ENCODE assay signal across 25 cellular contexts in genomic region chr7:41201021-41201420, GRCh38.
DNase-seq lines count a peak whose midpoint lies in the region; ATAC-seq, FAIRE-seq and TF ChIP-seq lines count a peak whose summit lies in the region.
"Had no signal": no experiment of that assay in that cellular context is flagged by ENCODE, and none has a peak within 500 bp of the region (broad histone marks: within the 10 kb centered on the region; RNA-seq: fewer than 3 reads in every experiment).

No MANE protein-coding gene starts in this region.

- H2AFZ ChIP-seq in keratinocyte (ENCODE audit: control insufficient read depth, low read length) (peak overlapping the region; percentile 23), osteoblast (ENCODE audit: low read length) (no peak overlapping the region)

- dilution Hi-C loops in keratinocyte (cut with MboI; ENCODE audit: extremely low pct_ligation_motif_present, low sequenced_read_pairs), result no loop called here

- CTCF ChIA-PET in HEK293 (lab: Yijun Ruan, JAX), result interaction anchor here (0.7 to 1.1 kb wide), 2 partner anchors 43 to 198 kb away, joined by 3 read pairs; no protein-coding TSS in a partner anchor

- no peaks in the 10 kb centered on the region for H3K9me1 ChIP-seq in keratinocyte (ENCODE audit: control insufficient read depth, extremely low read depth, insufficient read depth, low read length)

- no peaks in the 10 kb centered on the region for H3K4me1 ChIP-seq in HEK293 (ENCODE audit: control insufficient read depth, insufficient read depth, low read length)
- H3K4me1 ChIP-seq in keratinocyte (ENCODE audit: control insufficient read depth, extremely low read depth, insufficient read depth, low read length), result peaks cover 3% of the 10 kb centered on the region
- H3K4me1 ChIP-seq in osteoblast (ENCODE audit: insufficient read depth, low read length), result no peaks in the 10 kb centered on the region
- H3K4me1 ChIP-seq: A549, BE2C, BLaER1 had no signal

- H3K27ac ChIP-seq in HEK293 (ENCODE audit: extremely low read depth, low read depth, low read length) (no peak overlapping the region), keratinocyte (ENCODE audit: control insufficient read depth, insufficient read depth, low read length) (no peak overlapping the region), osteoblast (ENCODE audit: low read depth, low read length) (no peak overlapping the region)
- H3K27ac ChIP-seq: 22Rv1, A549, BLaER1 had no signal

- no peak for FAIRE-seq in keratinocyte (lab: Jason Lieb, UNC)
- FAIRE-seq: A549, GM12878, GM12892, GM18507 had no signal

- no peak for ATAC-seq in HG03097 (IDR thresholded peaks at IDR 0.05; ENCODE audit: low FRiP score, unreplicated experiment)
- ATAC-seq: A549, GM12878 had no signal

- H3K27me3 ChIP-seq in keratinocyte (ENCODE audit: control insufficient read depth, extremely low read depth, insufficient read depth, low read length), result no peaks in the 10 kb centered on the region
- no peaks in the 10 kb centered on the region for H3K27me3 ChIP-seq in osteoblast (ENCODE audit: insufficient read depth, low read length)
- H3K27me3 ChIP-seq: BE2C, BLaER1 had no signal

- no peaks in the 10 kb centered on the region for H4K20me1 ChIP-seq in keratinocyte (ENCODE audit: control insufficient read depth, extremely low read depth, insufficient read depth, low read length)
- no peaks in the 10 kb centered on the region for H4K20me1 ChIP-seq in osteoblast (ENCODE audit: insufficient read depth, low read length)
- H4K20me1 ChIP-seq: BLaER1 had no signal

- H3K4me2 ChIP-seq in keratinocyte (ENCODE audit: control insufficient read depth, extremely low read depth, insufficient read depth, low read depth, low read length) (no peak overlapping the region), osteoblast (ENCODE audit: insufficient read depth, low read length) (no peak overlapping the region)
- H3K4me2 ChIP-seq: A549, BLaER1 had no signal

- H3K79me2 ChIP-seq in keratinocyte (ENCODE audit: control insufficient read depth, insufficient read depth, low read length) (no peaks in the 10 kb centered on the region), osteoblast (ENCODE audit: insufficient read depth, low read length) (no peaks in the 10 kb centered on the region)

- H3K9me3 ChIP-seq in HEK293 (ENCODE audit: control insufficient read depth, insufficient read depth, low read depth, low read length) (no peaks in the 10 kb centered on the region), keratinocyte (ENCODE audit: control insufficient read depth, low read depth, low read length) (no peaks in the 10 kb centered on the region), osteoblast (ENCODE audit: low read depth, low read length) (no peaks in the 10 kb centered on the region)
- H3K9me3 ChIP-seq: A549, BE2C, BLaER1 had no signal

- H3K9ac ChIP-seq in keratinocyte (ENCODE audit: control insufficient read depth, extremely low read depth, insufficient read depth, low read length), result no peak overlapping the region
- H3K9ac ChIP-seq: BLaER1 had no signal

- TF ChIP-seq CTCF in HEK293 (tag by site-specific recombination; IDR thresholded peaks at IDR 0.05) (no peak), keratinocyte (optimal IDR thresholded peaks at IDR 0.05 in 1 of 3, IDR thresholded peaks at IDR 0.05 in 1 of 3, conservative IDR thresholded peaks at IDR 0.05 in 1 of 3; ENCODE audit: extremely low read depth in 1 of 3, insufficient read depth in 2 of 3, low read length in 3 of 3) (no peak), osteoblast (IDR thresholded peaks at IDR 0.05; ENCODE audit: extremely low read depth, low read depth, low read length) (no peak)

- POLR2A ChIA-PET in HEK293 (lab: Yijun Ruan, JAX), result interaction anchor here (1.4 kb wide), 1 partner anchor 12 kb away, joined by 3 read pairs; no protein-coding TSS in a partner anchor

- no peaks in the 10 kb centered on the region for H3K36me3 ChIP-seq in HEK293 (ENCODE audit: control insufficient read depth in 2 of 2, insufficient read depth in 1 of 2, low read length in 2 of 2)
- H3K36me3 ChIP-seq in keratinocyte (ENCODE audit: control insufficient read depth in 2 of 2, extremely low read depth in 1 of 2, insufficient read depth in 2 of 2, low read length in 2 of 2), result no peaks in the 10 kb centered on the region
- no peaks in the 10 kb centered on the region for H3K36me3 ChIP-seq in osteoblast (ENCODE audit: insufficient read depth, low read length)
- H3K36me3 ChIP-seq: BE2C, BLaER1 had no signal

- H3K4me3 ChIP-seq in HEK293 (ENCODE audit: low read depth, low read length), result no peak overlapping the region
- H3K4me3 ChIP-seq in keratinocyte (ENCODE audit: control insufficient read depth in 2 of 3, extremely low read depth in 1 of 3, insufficient read depth in 2 of 3, low read depth in 1 of 3, low read length in 3 of 3), result no peak overlapping the region
- H3K4me3 ChIP-seq in osteoblast (ENCODE audit: insufficient read depth, low read length), result no peak overlapping the region
- H3K4me3 ChIP-seq: A549, BLaER1, GM12878 had no signal

- no peak for DNase-seq in keratinocyte (ENCODE audit: low read depth, low spot score)
- peak; percentile 11 for DNase-seq in osteoblast (ENCODE audit: insufficient read length, low spot score, missing footprints)
- no peak for DNase-seq in NCI-H446 treated with DMSO at 0.1 percent for 48 hours (lab: John Stamatoyannopoulos, UW)
- no peak for DNase-seq in AG08395 (ENCODE audit: low spot score)
- DNase-seq: BE2C; C1 segment of cervical spinal cord; CD4-positive, alpha-beta memory T cell; CD4-positive, CD25-positive, alpha-beta regulatory T cell; CD8-positive, alpha-beta memory T cell; COR-L47; DMS 273 treated with DMSO at 0.1 percent for 48 hours; DMS153; DMS53; DMS79; DND-41; EL; GDM1 had no signal

TF ChIP-seq in HEK293, 187 proteins besides CTCF, POLR2A, EP300 and RAD21:
- TF ChIP-seq OVOL3 (tag by site-specific recombination; IDR thresholded peaks at IDR 0.05) (no peak), EGR2 (tag by site-specific recombination; IDR thresholded peaks at IDR 0.05; ENCODE audit: low read depth) (0 out of 2 replicates have a peak, but pooled peaks have one; percentile 5)
- TF ChIP-seq, protein P1, sequence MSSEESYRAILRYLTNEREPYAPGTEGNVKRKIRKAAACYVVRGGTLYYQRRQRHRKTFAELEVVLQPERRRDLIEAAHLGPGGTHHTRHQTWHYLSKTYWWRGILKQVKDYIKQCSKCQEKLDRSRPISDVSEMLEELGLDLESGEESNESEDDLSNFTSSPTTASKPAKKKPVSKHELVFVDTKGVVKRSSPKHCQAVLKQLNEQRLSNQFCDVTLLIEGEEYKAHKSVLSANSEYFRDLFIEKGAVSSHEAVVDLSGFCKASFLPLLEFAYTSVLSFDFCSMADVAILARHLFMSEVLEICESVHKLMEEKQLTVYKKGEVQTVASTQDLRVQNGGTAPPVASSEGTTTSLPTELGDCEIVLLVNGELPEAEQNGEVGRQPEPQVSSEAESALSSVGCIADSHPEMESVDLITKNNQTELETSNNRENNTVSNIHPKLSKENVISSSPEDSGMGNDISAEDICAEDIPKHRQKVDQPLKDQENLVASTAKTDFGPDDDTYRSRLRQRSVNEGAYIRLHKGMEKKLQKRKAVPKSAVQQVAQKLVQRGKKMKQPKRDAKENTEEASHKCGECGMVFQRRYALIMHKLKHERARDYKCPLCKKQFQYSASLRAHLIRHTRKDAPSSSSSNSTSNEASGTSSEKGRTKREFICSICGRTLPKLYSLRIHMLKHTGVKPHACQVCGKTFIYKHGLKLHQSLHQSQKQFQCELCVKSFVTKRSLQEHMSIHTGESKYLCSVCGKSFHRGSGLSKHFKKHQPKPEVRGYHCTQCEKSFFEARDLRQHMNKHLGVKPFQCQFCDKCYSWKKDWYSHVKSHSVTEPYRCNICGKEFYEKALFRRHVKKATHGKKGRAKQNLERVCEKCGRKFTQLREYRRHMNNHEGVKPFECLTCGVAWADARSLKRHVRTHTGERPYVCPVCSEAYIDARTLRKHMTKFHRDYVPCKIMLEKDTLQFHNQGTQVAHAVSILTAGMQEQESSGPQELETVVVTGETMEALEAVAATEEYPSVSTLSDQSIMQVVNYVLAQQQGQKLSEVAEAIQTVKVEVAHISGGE (tag by site-specific recombination; conservative IDR thresholded peaks at IDR 0.05; ENCODE audit: low read depth), result no peak
